In the genomic region with DNA sequence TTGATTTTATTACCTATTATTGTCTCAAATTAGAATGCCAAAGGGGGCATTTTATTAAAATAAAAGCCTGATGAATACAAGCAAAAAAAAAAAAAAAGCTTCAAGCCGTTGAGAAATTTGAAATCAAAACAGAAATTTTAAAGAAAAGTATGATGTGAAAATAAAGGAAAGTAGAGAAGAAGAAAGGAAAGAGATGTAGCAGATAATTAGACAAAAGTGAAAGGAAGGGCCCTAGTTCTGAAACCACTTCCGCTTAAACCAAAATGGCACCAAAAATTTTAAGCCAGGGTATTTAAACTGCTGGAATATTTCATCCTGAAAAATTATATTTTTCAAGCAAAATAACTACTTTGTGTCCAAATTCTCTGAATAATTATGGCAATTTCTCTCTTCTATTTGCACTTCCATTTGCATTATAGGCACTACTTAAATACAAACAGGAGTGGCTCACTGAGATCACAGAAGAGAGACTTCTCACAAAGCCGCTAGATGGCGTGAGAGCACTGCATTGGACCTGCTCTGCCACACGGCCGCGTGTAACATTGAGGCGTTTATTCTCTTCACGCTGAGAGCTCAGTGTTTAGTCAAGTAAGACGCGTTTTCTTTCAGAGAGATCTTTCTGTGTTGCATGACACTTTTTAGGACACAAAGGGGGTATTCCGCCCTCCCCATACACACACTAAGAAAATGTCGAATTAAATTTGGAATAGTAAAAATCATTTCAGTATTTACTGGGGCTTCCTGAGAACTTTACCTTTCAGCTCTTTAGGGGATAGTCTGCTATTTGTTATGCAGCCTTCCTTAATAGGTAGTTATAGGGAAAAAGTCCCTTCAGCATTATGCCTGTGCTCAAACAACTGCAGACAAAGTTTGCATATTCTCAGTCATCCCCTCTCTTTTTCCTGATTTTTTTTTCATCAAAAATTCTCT, we compare ENCODE assay signal across 7 cellular contexts.
DNase-seq lines count a peak whose midpoint lies in the region; ATAC-seq, FAIRE-seq and TF ChIP-seq lines count a peak whose summit lies in the region.

No MANE protein-coding gene starts in this region.

- TF ChIP-seq CTCF in right atrium auricular region (IDR thresholded peaks at IDR 0.05) = peak; percentile 87 to 91

- no peak overlapping the region for H3K27ac ChIP-seq in right atrium auricular region

- DNase-seq in GM18507 (ENCODE audit: extremely low spot score, insufficient read length, low read depth) = peak; percentile 7
- peak; percentile 66 for DNase-seq in NCI-H1694 (lab: John Stamatoyannopoulos, UW)
- DNase-seq in T-cell = peak; percentile 33 to 80 (median 68)
- peak in 54 of 56 donors; percentile 10 to 93 (median 75) for DNase-seq in amygdala (lab: John Stamatoyannopoulos, UW)
- peak; percentile 69 for DNase-seq in right atrium auricular region (ENCODE audit: low spot score)
- DNase-seq in retina = peak; percentile 76

- peaks cover 25 to 43% of the 10 kb centered on the region in 2 donors for H3K27me3 Mint-ChIP-seq in T-cell

- H3K4me3 Mint-ChIP-seq in T-cell = no peak overlapping the region

- peak; percentile 98 for ATAC-seq in HG02970 (IDR thresholded peaks at IDR 0.05; ENCODE audit: low FRiP score, unreplicated experiment)
- ATAC-seq in T-cell (replicated peaks in 1 of 4) = peak; percentile 85 to 99 (median 92)

- H3K4me3 ChIP-seq in right atrium auricular region = no peak overlapping the region

- no peaks in the 10 kb centered on the region for H3K36me3 Mint-ChIP-seq in T-cell

- no peaks in the 10 kb centered on the region for H3K36me3 ChIP-seq in right atrium auricular region

- peak; percentile 94 for FAIRE-seq in GM18507 (lab: Jason Lieb, UNC)

- no peaks in the 10 kb centered on the region for H3K27me3 ChIP-seq in right atrium auricular region

- CTCF ChIA-PET in T-cell (lab: Charles Lee) = interaction anchor here (0.5 to 4.5 kb wide), 37 partner anchors 8 to 949 kb away, joined by 3 to 74 read pairs (median 5); no protein-coding TSS in a partner anchor

- no peaks in the 10 kb centered on the region for H3K9me3 ChIP-seq in right atrium auricular region

- no peak overlapping the region for H3K27ac Mint-ChIP-seq in T-cell

- POLR2A ChIA-PET in T-cell (lab: Charles Lee) = interaction anchor here (0.6 kb wide), 3 partner anchors 900 to 946 kb away, joined by 3 to 4 read pairs (median 3); no protein-coding TSS in a partner anchor

- peaks cover 0 to 3% (median 3%) of the 10 kb centered on the region in 3 donors for H3K4me1 Mint-ChIP-seq in T-cell

- H3K9me3 Mint-ChIP-seq in T-cell = no peaks in the 10 kb centered on the region

- H3K4me1 ChIP-seq in right atrium auricular region = no peaks in the 10 kb centered on the region

Comparison
In these comparisons a context has a peak if more than half of its experiments do, and no peak if none do; other contexts are left out.
1. DNase-seq: peak in every context shown above with its lines; median percentile 76 in retina; 75 in amygdala; 69 in right atrium auricular region; 68 in T-cell; 66 in NCI-H1694; 7 in GM18507.